Comparison of ENCODE assay signal across 9 cellular contexts in the genomic region with DNA sequence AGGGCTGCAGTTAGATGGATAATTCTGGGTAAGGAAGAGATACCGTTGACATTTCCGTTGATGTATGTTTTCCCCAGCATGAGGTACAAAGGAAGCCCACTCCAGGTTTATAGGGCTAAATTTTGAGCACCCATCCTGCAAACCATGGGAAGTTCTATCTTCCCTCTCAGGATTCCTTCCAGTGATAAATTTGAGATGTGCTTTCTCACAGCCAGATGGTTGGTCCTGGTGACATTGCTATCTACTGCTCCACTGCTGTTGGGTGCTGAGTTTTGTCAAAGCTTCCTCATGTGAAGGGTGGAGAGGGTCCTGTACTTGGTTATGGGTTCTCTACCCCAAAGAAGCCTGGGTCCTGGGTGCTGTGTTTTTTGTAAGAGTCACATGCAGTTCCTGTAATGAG. TPM values are rescaled to one million over a fixed set of nuclear protein-coding genes. Genes with fewer than 3 reads are reported as not detected.
"Had no signal": no experiment of that assay in that cellular context is flagged by ENCODE, and none has a peak within 500 bp of the region (broad histone marks: within the 10 kb centered on the region; RNA-seq: fewer than 3 reads in every experiment).

No MANE protein-coding gene starts in this region.

- H3K4me3 ChIP-seq: K562 had no signal

- H3K27me3 Mint-ChIP-seq: IgD-negative memory B cell had no signal

- H3K4me3 Mint-ChIP-seq: IgD-negative memory B cell had no signal

- H3K9me3 Mint-ChIP-seq: IgD-negative memory B cell had no signal

- DNase-seq: IMR-90, KBM-7, KG1 had no signal

- H3K4me1 Mint-ChIP-seq: IgD-negative memory B cell had no signal

- H3K27ac ChIP-seq: HL-60 had no signal

- H3K27ac Mint-ChIP-seq: IgD-negative memory B cell had no signal

- ATAC-seq: HepG2, K562 had no signal

- H3K36me3 Mint-ChIP-seq: IgD-negative memory B cell had no signal

RNA-seq across cellular contexts. Expression of gene CXCL12, which starts 57.4 kb away (rescaled TPM):
- total RNA-seq: HepG2, HT-29, HT1080 had no signal
